In genomic region chr11:126348806-126349582, GRCh38 we compare ENCODE assay signal across 8 cellular contexts. TPM values are rescaled to one million over a fixed set of nuclear protein-coding genes. Genes with fewer than 3 reads are reported as not detected.
DNase-seq lines count a peak whose midpoint lies in the region; TF ChIP-seq lines count a peak whose summit lies in the region.

No MANE protein-coding gene starts in this region.

- in situ Hi-C loops in GM23248 (cut with MboI) = no loop called here

- 0 out of 2 replicates have a peak overlapping the region, but pooled peaks have one; percentile 3 for H2AFZ ChIP-seq in GM23248

- H3K79me2 ChIP-seq in GM23248 (ENCODE audit: insufficient read depth) = peaks cover 51% of the 10 kb centered on the region

- H4K20me1 ChIP-seq in GM23248 (ENCODE audit: insufficient read depth) = no peaks in the 10 kb centered on the region

- intact Hi-C loops in ascending aorta (cut with DNase I) = loop anchor here (2.0 kb wide), 1 partner anchor 38 kb away; no protein-coding TSS in a partner anchor

- H3K4me3 ChIP-seq in GM23248 (no peak overlapping the region), ascending aorta (no peak overlapping the region), right atrium auricular region (no peak overlapping the region), skin epidermis (no peak overlapping the region)

- H3K27ac ChIP-seq in GM23248 (peak overlapping the region; percentile 63), ascending aorta (peak overlapping the region; percentile 44 to 75), right atrium auricular region (peak overlapping the region; percentile 80 to 84), skin epidermis (peak overlapping the region in 14 of 21 experiments; percentile 1 to 69 (median 28))

- peak overlapping the region; percentile 11 for H3K4me2 ChIP-seq in GM23248 (ENCODE audit: unreplicated experiment)

- H3K27me3 ChIP-seq in GM23248 (replicated peaks; ENCODE audit: insufficient read depth) = no peaks in the 10 kb centered on the region
- no peaks in the 10 kb centered on the region for H3K27me3 ChIP-seq in ascending aorta
- no peaks in the 10 kb centered on the region for H3K27me3 ChIP-seq in right atrium auricular region

- H3K9me2 ChIP-seq in GM23248 (ENCODE audit: insufficient read depth) = no peaks in the 10 kb centered on the region

- H3K36me3 ChIP-seq in GM23248 (ENCODE audit: low read depth) (no peaks in the 10 kb centered on the region), ascending aorta (peaks cover 4 to 10% of the 10 kb centered on the region in 2 donors), right atrium auricular region (no peaks in the 10 kb centered on the region)

- WGBS in GM23248 (ENCODE audit: low coverage in 1 of 2, low lambda C conversion rate in 2 of 2, missing lambda C conversion rate in 2 of 2), 2 experiments = 22 to 27% methylated on average over 8 of the region's 8 CpGs

- peak overlapping the region; percentile 12; the same call in 1 of the 2 replicates for H3K9ac ChIP-seq in GM23248

- TF ChIP-seq CTCF in ascending aorta (IDR thresholded peaks at IDR 0.05) (no peak), right atrium auricular region (IDR thresholded peaks at IDR 0.05) (no peak)

- H3K9me3 ChIP-seq in GM23248 (ENCODE audit: low read depth) (no peaks in the 10 kb centered on the region), ascending aorta (no peaks in the 10 kb centered on the region), right atrium auricular region (no peaks in the 10 kb centered on the region)

- peaks cover 39% of the 10 kb centered on the region for H3F3A ChIP-seq in GM23248 (ENCODE audit: insufficient read depth)

- H3K4me1 ChIP-seq in GM23248 (ENCODE audit: insufficient read depth) (peaks cover 66% of the 10 kb centered on the region), ascending aorta (peaks cover 20 to 47% of the 10 kb centered on the region in 2 donors), right atrium auricular region (peaks cover 0 to 90% of the 10 kb centered on the region in 2 donors)

- DNase-seq in GM23248 (peak; percentile 81), ascending aorta (ENCODE audit: low spot score in 2 of 2) (no peak), right atrium auricular region (ENCODE audit: low spot score) (no peak), NCI-H2196 treated with DMSO at 0.1 percent for 48 hours (lab: John Stamatoyannopoulos, UW; ENCODE audit: unreplicated experiment) (no peak), T-helper 9 cell (no peak), nucleus accumbens (lab: John Stamatoyannopoulos, UW) (no peak)
- no peak for DNase-seq in stimulated activated CD4-positive, alpha-beta T cell treated with anti-CD3 and anti-CD28 coated beads, Interleukin-4, amount 100 ng/mL, for 1 hour

RNA-seq across cellular contexts. Expression of gene ST3GAL4, which starts 6.5 kb away (rescaled TPM):
- total RNA-seq in GM23248 (2014; rRNA removed; shearing (Covaris generic)) = 26.7 and 53.3 TPM in 2 replicates
- 27.3 and 30.5 TPM in 2 replicates for polyA plus RNA-seq in GM23248 (2016; fragmentation: Nextera tagmentation; extraction: Ambion mirVana)
- total RNA-seq in ascending aorta (61.4 TPM), right atrium auricular region (100 to 1,000 TPM in 1 of 2 donors, 10 to 100 TPM in 1; 67.5 to 103 TPM)

RNA-seq across cellular contexts. Expression of gene DCPS, which starts 45.1 kb away (rescaled TPM):
- total RNA-seq in GM23248 (2014; rRNA removed; shearing (Covaris generic)) = 12.1 and 12.4 TPM in 2 replicates
- polyA plus RNA-seq in GM23248 (2016; fragmentation: Nextera tagmentation; extraction: Ambion mirVana) = 26.1 and 30.1 TPM in 2 replicates
- total RNA-seq in ascending aorta (19.6 TPM), right atrium auricular region (10 to 100 TPM; 12.1 to 14.1 TPM)

Comparison
In these comparisons a context has a peak if more than half of its experiments do, and no peak if none do; other contexts are left out.
1. H3K27ac ChIP-seq: peak in every context shown above with its lines; median percentile 82 in right atrium auricular region; 63 in GM23248; 60 in ascending aorta; 28 in skin epidermis.